In the genomic region with DNA sequence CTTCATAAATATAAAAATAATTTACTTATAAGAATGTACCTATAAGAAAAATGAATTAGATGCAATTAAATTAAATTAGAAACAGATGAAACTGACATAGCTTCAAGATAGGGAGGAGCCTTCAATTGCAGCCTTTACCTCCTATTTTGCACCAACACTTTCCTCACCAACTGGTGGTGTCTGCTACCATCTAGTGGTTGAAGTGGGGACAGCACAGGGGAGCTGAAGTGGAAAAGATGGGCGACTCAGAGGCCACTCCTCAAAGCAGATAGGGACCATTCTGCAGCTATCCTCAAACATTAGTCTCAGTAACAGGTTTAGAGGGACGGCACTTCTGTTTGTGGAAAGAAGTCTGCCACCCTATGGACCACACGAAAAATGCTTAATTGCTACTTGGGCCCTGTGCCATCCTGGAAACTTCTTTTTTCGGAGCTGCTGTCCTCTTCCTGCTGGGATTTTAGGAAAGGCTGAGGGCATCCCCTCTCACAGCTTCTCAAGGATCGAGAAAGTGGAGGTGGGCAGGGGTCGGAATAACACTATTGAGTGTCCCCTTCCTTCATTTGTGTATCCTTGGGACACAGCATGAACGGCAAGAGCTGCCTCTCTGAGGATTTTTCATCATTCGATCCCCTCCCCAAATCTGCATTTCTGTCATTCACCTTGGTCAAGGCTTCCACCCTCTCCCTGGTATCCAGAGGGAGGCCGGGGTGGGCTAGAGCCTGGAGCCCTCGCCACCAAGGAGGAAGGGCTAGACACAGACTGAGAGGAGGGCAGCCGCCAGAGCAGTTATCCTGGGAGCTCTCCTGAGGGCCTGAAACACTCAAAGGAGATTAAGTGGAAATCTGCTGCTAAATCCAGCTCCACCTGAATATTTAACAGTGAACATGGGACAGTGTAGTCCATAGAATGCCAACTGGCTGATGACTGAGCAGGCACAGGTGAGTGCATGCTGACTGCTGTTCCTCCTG, we compare ENCODE assay signal across 8 cellular contexts. TPM values are rescaled to one million over a fixed set of nuclear protein-coding genes. Genes with fewer than 3 reads are reported as not detected.
DNase-seq lines count a peak whose midpoint lies in the region; ATAC-seq and TF ChIP-seq lines count a peak whose summit lies in the region.

No MANE protein-coding gene starts in this region.

- peak; percentile 78 to 88 for ATAC-seq in activated T-cell treated with anti-CD3 and anti-CD28 coated beads, Interleukin-2, amount 50 U/mL, for 72 hours (replicated peaks in 1 of 2)
- ATAC-seq in HG03097 (IDR thresholded peaks at IDR 0.05; ENCODE audit: low FRiP score, unreplicated experiment) = no peak

- H3K9me3 ChIP-seq in neutrophil = no peaks in the 10 kb centered on the region

- no peaks in the 10 kb centered on the region for H3K36me3 Mint-ChIP-seq in activated T-cell treated with anti-CD3 and anti-CD28 coated beads, Interleukin-2, amount 50 U/mL, for 72 hours (ENCODE audit: insufficient read depth in 2 of 2)

- H3K27ac ChIP-seq in neutrophil (no peak overlapping the region), substantia nigra (ENCODE audit: low read depth, low read length, poor library complexity, severe bottlenecking) (no peak overlapping the region)

- H3K27me3 ChIP-seq in neutrophil = no peaks in the 10 kb centered on the region

- TF ChIP-seq CTCF in GM12873 (IDR thresholded peaks at IDR 0.05; ENCODE audit: insufficient read depth, low read depth, low read length, missing control alignments) (peak; percentile 94), fibroblast of pulmonary artery (IDR thresholded peaks at IDR 0.05; ENCODE audit: low read length, missing control alignments) (peak; percentile 99), neutrophil (IDR thresholded peaks at IDR 0.05) (peak; percentile 96)

- no peaks in the 10 kb centered on the region for H3K9me3 Mint-ChIP-seq in activated T-cell treated with anti-CD3 and anti-CD28 coated beads, Interleukin-2, amount 50 U/mL, for 72 hours

- H3K27ac Mint-ChIP-seq in activated T-cell treated with anti-CD3 and anti-CD28 coated beads, Interleukin-2, amount 50 U/mL, for 72 hours = no peak overlapping the region

- H3K4me1 ChIP-seq in neutrophil (ENCODE audit: control insufficient read depth in 1 of 2, insufficient read depth in 1 of 2, low read depth in 1 of 2, low read length in 1 of 2) = no peaks in the 10 kb centered on the region

- H3K4me1 Mint-ChIP-seq in activated T-cell treated with anti-CD3 and anti-CD28 coated beads, Interleukin-2, amount 50 U/mL, for 72 hours (ENCODE audit: low read depth) = peaks cover 4% of the 10 kb centered on the region

- H3K4me3 Mint-ChIP-seq in activated T-cell treated with anti-CD3 and anti-CD28 coated beads, Interleukin-2, amount 50 U/mL, for 72 hours = no peak overlapping the region

- H3K4me3 ChIP-seq in fibroblast of pulmonary artery (replicated peaks; ENCODE audit: low read depth, low read length) (no peak overlapping the region), neutrophil (ENCODE audit: low read depth in 1 of 2, low read length in 1 of 2) (no peak overlapping the region)

- no peaks in the 10 kb centered on the region for H3K36me3 ChIP-seq in neutrophil

- H3K27me3 Mint-ChIP-seq in activated T-cell treated with anti-CD3 and anti-CD28 coated beads, Interleukin-2, amount 50 U/mL, for 72 hours (ENCODE audit: low read depth) = no peaks in the 10 kb centered on the region

- DNase-seq in M059J (ENCODE audit: low read depth) (peak; percentile 76), RKO (ENCODE audit: low spot score) (peak; percentile 69), fibroblast of pulmonary artery (ENCODE audit: low read depth) (peak; percentile 83), substantia nigra (lab: John Stamatoyannopoulos, UW) (peak in 43 of 49 donors; percentile 4 to 80 (median 52))
- peak; percentile 82 to 87 for DNase-seq in activated T-cell treated with anti-CD3 and anti-CD28 coated beads, Interleukin-2, amount 50 U/mL, for 72 hours

RNA-seq across cellular contexts. Expression of a gene that starts 9.6 kb away (rescaled TPM):
- 1.6 and 1.9 TPM in 2 replicates for total RNA-seq in M059J (2014; rRNA removed; shearing (Covaris generic))
- total RNA-seq in activated T-cell treated with anti-CD3 and anti-CD28 coated beads, Interleukin-2, amount 50 U/mL, for 72 hours = under 1 TPM in 1 of 2 donors, not detected in 1; 0.17 TPM

RNA-seq across cellular contexts. Expression of a gene that starts 53.0 kb away (rescaled TPM):
- total RNA-seq in M059J (2014; rRNA removed; shearing (Covaris generic)) = 96.8 and 157 TPM in 2 replicates
- total RNA-seq in activated T-cell treated with anti-CD3 and anti-CD28 coated beads, Interleukin-2, amount 50 U/mL, for 72 hours = 100 to 1,000 TPM in 1 of 2 donors, 10 to 100 TPM in 1; 89.2 to 101 TPM

RNA-seq across cellular contexts. Expression of a gene that starts 58.4 kb away (rescaled TPM):
- not detected in 2 replicates for total RNA-seq in M059J (2014; rRNA removed; shearing (Covaris generic))
- not detected for total RNA-seq in activated T-cell treated with anti-CD3 and anti-CD28 coated beads, Interleukin-2, amount 50 U/mL, for 72 hours
